ENCODE assay signal across 14 cellular contexts in genomic region chr20:19943021-19943659, GRCh38.
DNase-seq lines count a peak whose midpoint lies in the region; ATAC-seq and TF ChIP-seq lines count a peak whose summit lies in the region.
"Had no signal": no experiment of that assay in that cellular context is flagged by ENCODE, and none has a peak within 500 bp of the region (broad histone marks: within the 10 kb centered on the region; RNA-seq: fewer than 3 reads in every experiment).

No MANE protein-coding gene starts in this region.

- H3K27me3 Mint-ChIP-seq in naive B cell: no peaks in the 10 kb centered on the region

- TF ChIP-seq POLR2A in upper lobe of left lung (IDR thresholded peaks at IDR 0.05): no peak

- H3K4me1 ChIP-seq in OCI-LY3 (ENCODE audit: low read length): peaks cover 68% of the 10 kb centered on the region
- H3K4me1 ChIP-seq in upper lobe of left lung: peaks cover 61 to 82% (median 72%) of the 10 kb centered on the region in 4 donors

- H3K27me3 ChIP-seq in OCI-LY3 (ENCODE audit: low read depth, low read length) (no peaks in the 10 kb centered on the region), upper lobe of left lung (no peaks in the 10 kb centered on the region)

- H3K36me3 Mint-ChIP-seq in naive B cell: no peaks in the 10 kb centered on the region
- H3K36me3 Mint-ChIP-seq: T-cell had no signal

- TF ChIP-seq EP300 in upper lobe of left lung (IDR thresholded peaks at IDR 0.05): peak in 1 of 4 donors; percentile 40

- H3K4me1 Mint-ChIP-seq in naive B cell: peaks cover 3 to 26% (median 8%) of the 10 kb centered on the region in 3 donors
- H3K4me1 Mint-ChIP-seq: GM23338 had no signal

- H3K4me3 ChIP-seq in OCI-LY3 (ENCODE audit: low read length): no peak overlapping the region
- H3K4me3 ChIP-seq in upper lobe of left lung: no peak overlapping the region
- H3K4me3 ChIP-seq: GM23338 had no signal

- H2AFZ ChIP-seq in OCI-LY3 (ENCODE audit: low read depth, low read length): 0 out of 2 replicates have a peak overlapping the region, but pooled peaks have one; percentile 1
- H2AFZ ChIP-seq: GM23338 had no signal

- TF ChIP-seq CTCF in OCI-LY3 (IDR thresholded peaks at IDR 0.05; ENCODE audit: low read depth, low read length) (no peak), upper lobe of left lung (IDR thresholded peaks at IDR 0.05) (no peak)

- H3K4me2 ChIP-seq in OCI-LY3 (ENCODE audit: low read length): peak overlapping the region; percentile 2; the same call in 1 of the 2 replicates
- H3K4me2 ChIP-seq: GM23338 had no signal

- H3K9me3 Mint-ChIP-seq in naive B cell: no peaks in the 10 kb centered on the region
- H3K9me3 Mint-ChIP-seq: brain, GM23338, T-cell had no signal

- H3K36me3 ChIP-seq in OCI-LY3 (replicated peaks; ENCODE audit: low read depth, low read length) (no peaks in the 10 kb centered on the region), upper lobe of left lung (peaks cover 0 to 24% (median 4%) of the 10 kb centered on the region in 4 donors)

- no peaks in the 10 kb centered on the region for H4K20me1 ChIP-seq in OCI-LY3 (ENCODE audit: insufficient read depth, low read length)

- 57 to 60% methylated on average over 9 of the region's 9 CpGs for WGBS in upper lobe of left lung, 2 donors

- peak; percentile 40 for DNase-seq in dermis blood vessel endothelial cell
- peak; percentile 16 for DNase-seq in naive B cell
- no peak for DNase-seq in upper lobe of left lung
- no peak for DNase-seq in activated CD4-positive, CD25-positive, alpha-beta regulatory T cell (lab: John Stamatoyannopoulos, UW)
- DNase-seq in hepatic stellate cell (ENCODE audit: low spot score): no peak
- DNase-seq: DMS53; NCI-H524; stimulated activated CD8-positive, alpha-beta memory T cell treated with anti-CD3 and anti-CD28 coated beads, Interleukin-4, amount 100 ng/mL, for 48 hours had no signal

- H3K27ac ChIP-seq in OCI-LY3 (ENCODE audit: low read length) (peak overlapping the region; percentile 19; the same call in 1 of the 2 replicates), upper lobe of left lung (peak overlapping the region; percentile 59 to 83 (median 74))

- H3K9ac ChIP-seq in OCI-LY3 (ENCODE audit: low read length): no peak overlapping the region

- H3K4me3 Mint-ChIP-seq in naive B cell: peak overlapping the region in 2 of 8 donors; percentile 8 to 25
- H3K4me3 Mint-ChIP-seq: brain, GM23338, T-cell had no signal

- H3K9me3 ChIP-seq in OCI-LY3 (ENCODE audit: insufficient read depth, low read length) (no peaks in the 10 kb centered on the region), upper lobe of left lung (no peaks in the 10 kb centered on the region)

- ATAC-seq in naive B cell (ENCODE audit: low read depth in 2 of 2): peak; percentile 35 to 54
- ATAC-seq in upper lobe of left lung (ENCODE audit: low FRiP score in 2 of 2): peak; percentile 12 to 68
- no peak for ATAC-seq in GM18498 (IDR thresholded peaks at IDR 0.05; ENCODE audit: unreplicated experiment)
- ATAC-seq in GM21737 (IDR thresholded peaks at IDR 0.05; ENCODE audit: unreplicated experiment): no peak
- ATAC-seq: GM23338, T-cell had no signal

- no peaks in the 10 kb centered on the region for H3K79me2 ChIP-seq in OCI-LY3 (ENCODE audit: low read length)

- H3K27ac Mint-ChIP-seq in naive B cell: peak overlapping the region in 3 of 6 donors; percentile 15 to 44 (median 41)
- H3K27ac Mint-ChIP-seq: GM23338, T-cell had no signal

Comparison
In these comparisons a context has a peak if more than half of its experiments do, and no peak if none do; other contexts are left out.
1. DNase-seq: peak in dermis blood vessel endothelial cell (single experiment) and naive B cell (single experiment); none in upper lobe of left lung (0 of 2), activated CD4-positive, CD25-positive, alpha-beta regulatory T cell (0 of 4) and hepatic stellate cell (single experiment).
2. ATAC-seq: peak in naive B cell (2 of 2) and upper lobe of left lung (2 of 2); none in GM18498 (single experiment) and GM21737 (single experiment).